ENCODE assay signal across 23 cellular contexts in genomic region chr2:129256642-129257041, GRCh38.
DNase-seq lines count a peak whose midpoint lies in the region; ATAC-seq, FAIRE-seq and TF ChIP-seq lines count a peak whose summit lies in the region.
"Had no signal": no experiment of that assay in that cellular context is flagged by ENCODE, and none has a peak within 500 bp of the region (broad histone marks: within the 10 kb centered on the region; RNA-seq: fewer than 3 reads in every experiment).

No MANE protein-coding gene starts in this region.

- H3K9me1 ChIP-seq in keratinocyte (ENCODE audit: control insufficient read depth, extremely low read depth, insufficient read depth, low read length), result no peaks in the 10 kb centered on the region

- peak; percentile 21 for DNase-seq in activated CD4-positive, alpha-beta T cell treated with anti-CD3 and anti-CD28 coated beads for 36 hours
- DNase-seq in activated CD4-positive, alpha-beta T cell treated with anti-CD3 and anti-CD28 coated beads for 48 hours, result no peak
- DNase-seq in activated naive CD8-positive, alpha-beta T cell treated with anti-CD3 and anti-CD28 coated beads, Interleukin-2, amount 50 U/mL, for 24 hours, result no peak
- DNase-seq in activated naive CD8-positive, alpha-beta T cell treated with anti-CD3 and anti-CD28 coated beads for 36 hours, result no peak
- DNase-seq in epithelial cell of prostate (ENCODE audit: low read depth, low spot score) (no peak), keratinocyte (ENCODE audit: low read depth, low spot score) (no peak), brain microvascular endothelial cell (no peak), WERI-Rb-1 (no peak)
- DNase-seq: AML-193; Caco-2; Calu3; CD4-positive, alpha-beta T cell; CD8-positive, alpha-beta T cell; DMS79 treated with DMSO at 0.1 percent for 48 hours; GF-D8 had no signal

- TF ChIP-seq CTCF in keratinocyte (optimal IDR thresholded peaks at IDR 0.05 in 1 of 3, IDR thresholded peaks at IDR 0.05 in 1 of 3, conservative IDR thresholded peaks at IDR 0.05 in 1 of 3; ENCODE audit: extremely low read depth in 1 of 3, insufficient read depth in 2 of 3, low read length in 3 of 3) (no peak), brain microvascular endothelial cell (IDR thresholded peaks at IDR 0.05; ENCODE audit: low read depth, low read length, missing control alignments) (no peak), WERI-Rb-1 (IDR thresholded peaks at IDR 0.05; ENCODE audit: low read depth, low read length) (no peak)

- dilution Hi-C loops in keratinocyte (cut with MboI; ENCODE audit: extremely low pct_ligation_motif_present, low sequenced_read_pairs), result no loop called here

- peaks cover 20% of the 10 kb centered on the region for H3K4me1 ChIP-seq in keratinocyte (ENCODE audit: control insufficient read depth, extremely low read depth, insufficient read depth, low read length)
- H3K4me1 ChIP-seq: A549, Caco-2 had no signal

- H2AFZ ChIP-seq in keratinocyte (ENCODE audit: control insufficient read depth, low read length), result no peak overlapping the region

- in situ Hi-C loops in brain microvascular endothelial cell (cut with HindIII; ENCODE audit: low pct_ligation_motif_present, low sequenced_read_pairs), result no loop called here

- H3K9ac ChIP-seq in keratinocyte (ENCODE audit: control insufficient read depth, extremely low read depth, insufficient read depth, low read length), result no peak overlapping the region
- H3K9ac ChIP-seq: BLaER1 treated with 17β-estradiol and CSF1 and Interleukin-3, amounts not matched to agents 10 nM and 100 nM had no signal

- H3K4me3 Mint-ChIP-seq in activated CD4-positive, alpha-beta T cell treated with anti-CD3 and anti-CD28 coated beads for 36 hours, result no peak overlapping the region
- H3K4me3 Mint-ChIP-seq in activated naive CD8-positive, alpha-beta T cell treated with anti-CD3 and anti-CD28 coated beads, Interleukin-2, amount 50 U/mL, for 24 hours, result no peak overlapping the region
- H3K4me3 Mint-ChIP-seq in activated naive CD8-positive, alpha-beta T cell treated with anti-CD3 and anti-CD28 coated beads for 36 hours, result no peak overlapping the region
- H3K4me3 Mint-ChIP-seq: B cell; CD4-positive, alpha-beta T cell; CD8-positive, alpha-beta T cell had no signal

- peaks cover 2% of the 10 kb centered on the region for H3K27me3 Mint-ChIP-seq in activated CD4-positive, alpha-beta T cell treated with anti-CD3 and anti-CD28 coated beads for 36 hours
- H3K27me3 Mint-ChIP-seq in activated naive CD8-positive, alpha-beta T cell treated with anti-CD3 and anti-CD28 coated beads, Interleukin-2, amount 50 U/mL, for 24 hours, result no peaks in the 10 kb centered on the region
- peaks cover under 1% of the 10 kb centered on the region for H3K27me3 Mint-ChIP-seq in activated naive CD8-positive, alpha-beta T cell treated with anti-CD3 and anti-CD28 coated beads for 36 hours
- H3K27me3 Mint-ChIP-seq: B cell; CD4-positive, alpha-beta T cell had no signal

- H3K4me3 ChIP-seq in keratinocyte (ENCODE audit: control insufficient read depth in 2 of 3, extremely low read depth in 1 of 3, insufficient read depth in 2 of 3, low read depth in 1 of 3, low read length in 3 of 3) (no peak overlapping the region), brain microvascular endothelial cell (ENCODE audit: low read depth, low read length) (no peak overlapping the region), WERI-Rb-1 (ENCODE audit: low read depth, low read length) (no peak overlapping the region)
- H3K4me3 ChIP-seq: A549; BLaER1 treated with 17β-estradiol and CSF1 and Interleukin-3, amounts not matched to agents 10 nM and 100 nM had no signal

- H3K9me3 ChIP-seq in keratinocyte (ENCODE audit: control insufficient read depth, low read depth, low read length) (peaks cover 2% of the 10 kb centered on the region), WERI-Rb-1 (ENCODE audit: severe bottlenecking) (peaks cover 9% of the 10 kb centered on the region)
- H3K9me3 ChIP-seq: Caco-2 had no signal

- H3K27ac ChIP-seq in epithelial cell of prostate (peak overlapping the region; percentile 24), keratinocyte (ENCODE audit: control insufficient read depth, insufficient read depth, low read length) (no peak overlapping the region), brain microvascular endothelial cell (no peak overlapping the region), WERI-Rb-1 (no peak overlapping the region)
- H3K27ac ChIP-seq: 22Rv1; A549; BLaER1 treated with 17β-estradiol and CSF1 and Interleukin-3, amounts not matched to agents 10 nM and 100 nM; C4-2B had no signal

- H3K4me2 ChIP-seq in keratinocyte (ENCODE audit: control insufficient read depth, extremely low read depth, insufficient read depth, low read depth, low read length), result no peak overlapping the region
- H3K4me2 ChIP-seq: A549; BLaER1 treated with 17β-estradiol and CSF1 and Interleukin-3, amounts not matched to agents 10 nM and 100 nM had no signal

- H3K9me3 Mint-ChIP-seq in activated CD4-positive, alpha-beta T cell treated with anti-CD3 and anti-CD28 coated beads for 36 hours (ENCODE audit: low read depth), result peaks cover 24% of the 10 kb centered on the region
- peaks cover 25% of the 10 kb centered on the region for H3K9me3 Mint-ChIP-seq in activated naive CD8-positive, alpha-beta T cell treated with anti-CD3 and anti-CD28 coated beads, Interleukin-2, amount 50 U/mL, for 24 hours
- peaks cover 16% of the 10 kb centered on the region for H3K9me3 Mint-ChIP-seq in activated naive CD8-positive, alpha-beta T cell treated with anti-CD3 and anti-CD28 coated beads for 36 hours

- CTCF ChIA-PET in activated CD4-positive, alpha-beta T cell treated with anti-CD3 and anti-CD28 coated beads for 36 hours (lab: Charles Lee), result interaction anchor here (0.6 kb wide), 1 partner anchor 64 kb away, joined by 3 read pairs; no protein-coding TSS in a partner anchor

- no peaks in the 10 kb centered on the region for H3K79me2 ChIP-seq in keratinocyte (ENCODE audit: control insufficient read depth, insufficient read depth, low read length)

- FAIRE-seq in keratinocyte (lab: Jason Lieb, UNC), result peak; percentile 20
- FAIRE-seq: A549, D721Med, G401.6, GM19239 had no signal

- no peaks in the 10 kb centered on the region for H3K36me3 Mint-ChIP-seq in activated CD4-positive, alpha-beta T cell treated with anti-CD3 and anti-CD28 coated beads for 36 hours (ENCODE audit: low read depth)
- no peaks in the 10 kb centered on the region for H3K36me3 Mint-ChIP-seq in activated naive CD8-positive, alpha-beta T cell treated with anti-CD3 and anti-CD28 coated beads, Interleukin-2, amount 50 U/mL, for 24 hours (ENCODE audit: low read depth)
- H3K36me3 Mint-ChIP-seq in activated naive CD8-positive, alpha-beta T cell treated with anti-CD3 and anti-CD28 coated beads for 36 hours, result no peaks in the 10 kb centered on the region
- H3K36me3 Mint-ChIP-seq: CD8-positive, alpha-beta T cell had no signal

- H4K20me1 ChIP-seq in keratinocyte (ENCODE audit: control insufficient read depth, extremely low read depth, insufficient read depth, low read length), result no peaks in the 10 kb centered on the region
- H4K20me1 ChIP-seq: BLaER1 treated with 17β-estradiol and CSF1 and Interleukin-3, amounts not matched to agents 10 nM and 100 nM had no signal

- peak; percentile 55 for ATAC-seq in activated CD4-positive, alpha-beta T cell treated with anti-CD3 and anti-CD28 coated beads for 36 hours
- ATAC-seq in activated naive CD8-positive, alpha-beta T cell treated with anti-CD3 and anti-CD28 coated beads, Interleukin-2, amount 50 U/mL, for 24 hours, result peak; percentile 22
- ATAC-seq: A549; CD8-positive, alpha-beta T cell had no signal

- H3K36me3 ChIP-seq in keratinocyte (ENCODE audit: control insufficient read depth in 2 of 2, extremely low read depth in 1 of 2, insufficient read depth in 2 of 2, low read length in 2 of 2), result no peaks in the 10 kb centered on the region
- H3K36me3 ChIP-seq in brain microvascular endothelial cell (replicated peaks), result no peaks in the 10 kb centered on the region
- no peaks in the 10 kb centered on the region for H3K36me3 ChIP-seq in WERI-Rb-1
- H3K36me3 ChIP-seq: BLaER1 treated with 17β-estradiol and CSF1 and Interleukin-3, amounts not matched to agents 10 nM and 100 nM had no signal

- H3K4me1 Mint-ChIP-seq in activated CD4-positive, alpha-beta T cell treated with anti-CD3 and anti-CD28 coated beads for 36 hours, result peaks cover 3% of the 10 kb centered on the region
- no peaks in the 10 kb centered on the region for H3K4me1 Mint-ChIP-seq in activated naive CD8-positive, alpha-beta T cell treated with anti-CD3 and anti-CD28 coated beads, Interleukin-2, amount 50 U/mL, for 24 hours
- H3K4me1 Mint-ChIP-seq in activated naive CD8-positive, alpha-beta T cell treated with anti-CD3 and anti-CD28 coated beads for 36 hours, result no peaks in the 10 kb centered on the region
- H3K4me1 Mint-ChIP-seq: B cell had no signal

- no peak overlapping the region for H3K27ac Mint-ChIP-seq in activated CD4-positive, alpha-beta T cell treated with anti-CD3 and anti-CD28 coated beads for 36 hours
- H3K27ac Mint-ChIP-seq in activated naive CD8-positive, alpha-beta T cell treated with anti-CD3 and anti-CD28 coated beads, Interleukin-2, amount 50 U/mL, for 24 hours, result no peak overlapping the region
- no peak overlapping the region for H3K27ac Mint-ChIP-seq in activated naive CD8-positive, alpha-beta T cell treated with anti-CD3 and anti-CD28 coated beads for 36 hours
- H3K27ac Mint-ChIP-seq: B cell; CD4-positive, alpha-beta T cell; CD8-positive, alpha-beta T cell had no signal

- no peaks in the 10 kb centered on the region for H3K27me3 ChIP-seq in keratinocyte (ENCODE audit: control insufficient read depth, extremely low read depth, insufficient read depth, low read length)
- no peaks in the 10 kb centered on the region for H3K27me3 ChIP-seq in brain microvascular endothelial cell (replicated peaks)
- H3K27me3 ChIP-seq in WERI-Rb-1 (ENCODE audit: insufficient read depth, low read depth, severe bottlenecking), result no peaks in the 10 kb centered on the region
- H3K27me3 ChIP-seq: BLaER1 treated with 17β-estradiol and CSF1 and Interleukin-3, amounts not matched to agents 10 nM and 100 nM had no signal

- intact Hi-C loops in activated CD4-positive, alpha-beta T cell treated with anti-CD3 and anti-CD28 coated beads for 36 hours (cut with DNase I, micrococcal nuclease), result no loop called here

- POLR2A ChIA-PET in activated CD4-positive, alpha-beta T cell treated with anti-CD3 and anti-CD28 coated beads for 36 hours (lab: Charles Lee), result no interaction called here
